Comparison of ENCODE assay signal across 1 cellular context in the genomic region with DNA sequence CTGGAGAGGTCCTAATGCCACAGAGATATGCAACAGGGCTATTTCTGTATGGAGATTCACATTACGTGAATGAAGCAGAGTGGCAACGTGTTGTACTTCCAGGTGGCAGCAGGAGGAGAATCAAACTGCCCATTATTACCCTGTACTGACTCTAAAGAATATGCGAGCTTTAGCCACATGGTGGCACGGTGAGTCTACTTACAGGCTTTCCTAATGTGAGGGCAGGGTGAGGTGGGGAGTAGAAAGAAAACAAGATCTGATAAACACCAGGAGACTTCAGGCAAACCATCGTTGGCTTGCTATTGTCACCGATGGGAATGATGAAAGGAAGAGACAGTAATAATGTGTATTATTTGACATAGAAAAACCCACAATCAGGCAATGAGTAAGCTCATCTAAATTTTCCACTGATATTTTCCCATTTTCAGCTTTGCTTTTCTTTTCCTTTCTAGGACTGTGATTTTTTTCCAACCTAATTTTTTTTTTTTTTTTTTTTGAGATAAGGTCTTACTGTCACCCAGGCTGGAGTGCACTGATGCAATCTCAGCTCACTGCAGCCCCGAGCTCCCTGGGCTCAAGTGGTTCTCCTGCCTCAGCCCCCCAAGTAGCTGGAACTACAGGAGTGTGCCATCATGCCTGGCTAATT.
TF ChIP-seq lines count a peak whose summit lies in the region.

No MANE protein-coding gene starts in this region.

TF ChIP-seq in K562, 482 proteins besides CTCF, POLR2A, EP300 and RAD21 (continued from another document):
- 0 out of 4 replicates have a peak, but pooled peaks of 1 of the 2 experiments have one; percentile 23 for TF ChIP-seq TEAD1 (CRISPR knock-in tag; IDR thresholded peaks at IDR 0.05)
- TF ChIP-seq, protein P1, sequence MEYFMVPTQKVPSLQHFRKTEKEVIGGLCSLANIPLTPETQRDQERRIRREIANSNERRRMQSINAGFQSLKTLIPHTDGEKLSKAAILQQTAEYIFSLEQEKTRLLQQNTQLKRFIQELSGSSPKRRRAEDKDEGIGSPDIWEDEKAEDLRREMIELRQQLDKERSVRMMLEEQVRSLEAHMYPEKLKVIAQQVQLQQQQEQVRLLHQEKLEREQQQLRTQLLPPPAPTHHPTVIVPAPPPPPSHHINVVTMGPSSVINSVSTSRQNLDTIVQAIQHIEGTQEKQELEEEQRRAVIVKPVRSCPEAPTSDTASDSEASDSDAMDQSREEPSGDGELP (CRISPR knock-in tag; IDR thresholded peaks at IDR 0.05; ENCODE audit: borderline replicate concordance): no peak
